Comparison of ENCODE assay signal across 8 cellular contexts in genomic region chr7:24980695-24981543, GRCh38. TPM values are rescaled to one million over a fixed set of nuclear protein-coding genes. Genes with fewer than 3 reads are reported as not detected.
DNase-seq lines count a peak whose midpoint lies in the region; ATAC-seq and TF ChIP-seq lines count a peak whose summit lies in the region.

No MANE protein-coding gene starts in this region.

- H3K4me3 ChIP-seq in SJSA1: peak overlapping the region; percentile 82
- H3K4me3 ChIP-seq in lower leg skin (ENCODE audit: low read depth, poor library complexity, severe bottlenecking): peak overlapping the region; percentile 63

- H3K9me3 Mint-ChIP-seq in chondrocyte (ENCODE audit: low read depth): no peaks in the 10 kb centered on the region
- H3K9me3 Mint-ChIP-seq in stimulated activated naive CD8-positive, alpha-beta T cell treated with anti-CD3 and anti-CD28 coated beads, Interleukin-15, Interleukin-2, amounts not matched to agents 100 ng/mL and 50 ng/mL, for 24 hours: no peaks in the 10 kb centered on the region

- peak overlapping the region; percentile 79 for H3K4me3 Mint-ChIP-seq in chondrocyte (ENCODE audit: unreplicated experiment)
- peak overlapping the region; percentile 93 for H3K4me3 Mint-ChIP-seq in stimulated activated naive CD8-positive, alpha-beta T cell treated with anti-CD3 and anti-CD28 coated beads, Interleukin-15, Interleukin-2, amounts not matched to agents 100 ng/mL and 50 ng/mL, for 24 hours

- H3K36me3 ChIP-seq in SJSA1: peaks cover 4% of the 10 kb centered on the region; the same call in 1 of the 2 replicates

- H3K27me3 Mint-ChIP-seq in chondrocyte (ENCODE audit: low read depth): no peaks in the 10 kb centered on the region
- no peaks in the 10 kb centered on the region for H3K27me3 Mint-ChIP-seq in stimulated activated naive CD8-positive, alpha-beta T cell treated with anti-CD3 and anti-CD28 coated beads, Interleukin-15, Interleukin-2, amounts not matched to agents 100 ng/mL and 50 ng/mL, for 24 hours

- H3K27ac Mint-ChIP-seq in chondrocyte (ENCODE audit: unreplicated experiment): peak overlapping the region; percentile 85
- peak overlapping the region; percentile 98 for H3K27ac Mint-ChIP-seq in stimulated activated naive CD8-positive, alpha-beta T cell treated with anti-CD3 and anti-CD28 coated beads, Interleukin-15, Interleukin-2, amounts not matched to agents 100 ng/mL and 50 ng/mL, for 24 hours

- TF ChIP-seq POLR2A in lower leg skin (IDR thresholded peaks at IDR 0.05): no peak

- TF ChIP-seq CTCF in chondrocyte (IDR thresholded peaks at IDR 0.05) (no peak), lower leg skin (IDR thresholded peaks at IDR 0.05) (no peak)

- intact Hi-C loops in Right ventricle myocardium inferior (cut with DNase I): loop anchor here (2.0 to 5.0 kb wide), 3 partner anchors 46 to 160 kb away; no protein-coding TSS in a partner anchor
- intact Hi-C loops in cardiac septum (cut with DNase I): loop anchor here (5.0 kb wide), 2 partner anchors 46 to 91 kb away; no protein-coding TSS in a partner anchor
- intact Hi-C loops in lower leg skin (cut with DNase I; ENCODE audit: low total_unique reads): no loop called here

- no peaks in the 10 kb centered on the region for H3K36me3 Mint-ChIP-seq in chondrocyte (ENCODE audit: low read depth)
- H3K36me3 Mint-ChIP-seq in stimulated activated naive CD8-positive, alpha-beta T cell treated with anti-CD3 and anti-CD28 coated beads, Interleukin-15, Interleukin-2, amounts not matched to agents 100 ng/mL and 50 ng/mL, for 24 hours (ENCODE audit: low read depth): peaks cover 22% of the 10 kb centered on the region

- no peak for ATAC-seq in Right ventricle myocardium inferior
- ATAC-seq in HG03045 (IDR thresholded peaks at IDR 0.05; ENCODE audit: unreplicated experiment): peak; percentile 18

- 1 to 4% methylated on average over 37 of the region's 37 CpGs for WGBS in lower leg skin, 2 donors

- peaks cover 20% of the 10 kb centered on the region for H3K4me1 ChIP-seq in SJSA1 (replicated peaks)

- no peaks in the 10 kb centered on the region for H3K9me3 ChIP-seq in SJSA1 (replicated peaks)

- H3K27ac ChIP-seq in SJSA1: peak overlapping the region; percentile 65

- no peaks in the 10 kb centered on the region for H3K27me3 ChIP-seq in SJSA1 (replicated peaks)

- peaks cover 27% of the 10 kb centered on the region for H3K4me1 Mint-ChIP-seq in chondrocyte (ENCODE audit: low read depth)
- peaks cover 55% of the 10 kb centered on the region for H3K4me1 Mint-ChIP-seq in stimulated activated naive CD8-positive, alpha-beta T cell treated with anti-CD3 and anti-CD28 coated beads, Interleukin-15, Interleukin-2, amounts not matched to agents 100 ng/mL and 50 ng/mL, for 24 hours (ENCODE audit: low read depth)

- DNase-seq in Right ventricle myocardium inferior (ENCODE audit: missing footprints): peak; percentile 57
- no peak for DNase-seq in cardiac septum (ENCODE audit: low spot score)
- peak in 1 of 2 experiments; percentile 48 for DNase-seq in SJSA1 (ENCODE audit: low read depth in 1 of 2, low spot score in 2 of 2)
- DNase-seq in chondrocyte (ENCODE audit: low spot score): no peak
- DNase-seq in lower leg skin (ENCODE audit: low spot score in 2 of 2): no peak
- no peak for DNase-seq in GF-D8 (lab: John Stamatoyannopoulos, UW)

RNA-seq across cellular contexts. Expression of gene OSBPL3, which starts 0.9 kb away (rescaled TPM):
- total RNA-seq in Right ventricle myocardium inferior: 8.5 TPM
- total RNA-seq in cardiac septum: 2.4 TPM
- 11.3 and 13.6 TPM in 2 replicates for total RNA-seq in SJSA1 (2014; rRNA removed; shearing (Covaris generic))
- total RNA-seq in chondrocyte: 5.7 to 10.6 TPM (median 7.6 TPM) in 3 replicates
- 10 to 100 TPM; 21.9 to 40.3 (median 23.7) TPM for total RNA-seq in lower leg skin
